In the genomic region with DNA sequence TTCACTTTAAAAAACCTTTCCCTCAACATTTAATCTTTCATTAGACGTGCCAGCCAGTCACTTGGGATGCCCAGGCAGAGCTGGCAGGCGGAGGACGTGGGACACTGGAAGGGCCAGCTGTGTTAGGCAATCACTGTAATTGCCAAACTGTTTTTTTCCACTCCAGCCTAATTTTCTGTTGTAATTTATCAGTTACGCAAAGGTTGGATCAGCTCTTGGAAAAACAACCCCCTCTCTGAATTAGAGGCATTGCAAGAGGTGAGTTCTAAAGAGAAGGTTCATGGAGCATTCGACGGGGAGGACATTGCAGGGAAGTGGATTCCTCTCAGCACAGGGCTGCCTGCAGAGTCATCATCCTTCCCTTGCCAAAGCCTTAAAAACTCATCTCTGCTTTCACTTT, we compare ENCODE assay signal across 17 cellular contexts.
"Had no signal": no experiment of that assay in that cellular context is flagged by ENCODE, and none has a peak within 500 bp of the region (broad histone marks: within the 10 kb centered on the region; RNA-seq: fewer than 3 reads in every experiment).

No MANE protein-coding gene starts in this region.

- H3K27me3 ChIP-seq: esophagus muscularis mucosa, gastroesophageal sphincter, neutrophil, right atrium auricular region, tibial artery, upper lobe of left lung had no signal

- H3K4me3 ChIP-seq: esophagus muscularis mucosa, gastroesophageal sphincter, left ventricle myocardium inferior, mucosa of descending colon, right atrium auricular region, tibial artery, upper lobe of left lung had no signal

- H3K36me3 ChIP-seq: esophagus muscularis mucosa, gastroesophageal sphincter, left ventricle myocardium inferior, neutrophil, right atrium auricular region, tibial artery, upper lobe of left lung had no signal

- H3K27ac Mint-ChIP-seq: naive thymus-derived CD8-positive, alpha-beta T cell had no signal

- FAIRE-seq: small intestine had no signal

- H3K4me1 ChIP-seq: esophagus muscularis mucosa, gastroesophageal sphincter, left ventricle myocardium inferior, right atrium auricular region, tibial artery had no signal

- H3K27ac ChIP-seq: epithelial cell of prostate, esophagus muscularis mucosa, gastroesophageal sphincter, left ventricle myocardium inferior, neutrophil, right atrium auricular region, tibial artery, upper lobe of left lung had no signal

- H3K9me3 ChIP-seq: neutrophil, upper lobe of left lung had no signal

- ATAC-seq: gastroesophageal sphincter; mucosa of descending colon; naive thymus-derived CD8-positive, alpha-beta T cell had no signal

- DNase-seq: effector memory CD4-positive, alpha-beta T cell; glutamatergic neuron; islet precursor cell; left ventricle myocardium inferior; mucosa of descending colon; naive thymus-derived CD8-positive, alpha-beta T cell; posterior cingulate gyrus; small intestine; stimulated activated CD4-positive, alpha-beta T cell treated with anti-CD3 and anti-CD28 coated beads, Interleukin-12 subunit alpha, Interleukin-12 subunit beta, amount 100 ng/mL, for 4 hours; stimulated activated naive CD4-positive, alpha-beta T cell; tibial artery had no signal

- H3K4me3 Mint-ChIP-seq: naive thymus-derived CD8-positive, alpha-beta T cell had no signal
